20 cellular contexts compared by ENCODE assay signal in the genomic region with DNA sequence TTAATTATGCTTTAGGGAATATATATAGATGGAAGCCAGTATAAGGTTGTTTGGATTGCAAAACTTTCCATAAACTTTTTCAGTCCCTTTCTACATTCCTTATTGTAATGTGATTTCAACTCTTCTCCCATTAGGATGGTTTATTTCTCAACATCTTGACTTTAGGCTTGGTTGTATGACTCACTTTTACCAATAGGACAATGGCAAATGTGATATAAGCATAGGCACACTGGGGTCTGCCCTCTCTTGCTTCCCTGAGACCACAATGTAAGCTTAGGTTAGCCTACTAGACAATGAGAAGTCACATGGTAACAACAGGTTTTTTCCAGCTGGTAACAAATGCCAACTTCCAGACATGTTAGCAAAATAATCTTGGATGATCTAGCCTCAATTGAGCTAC.
"Had no signal": no experiment of that assay in that cellular context is flagged by ENCODE, and none has a peak within 500 bp of the region (broad histone marks: within the 10 kb centered on the region; RNA-seq: fewer than 3 reads in every experiment).

No MANE protein-coding gene starts in this region.

- H3K36me3 Mint-ChIP-seq: memory B cell; stimulated activated naive B cell treated with anti-CD40 and anti-IgM and Interleukin-4, amounts not matched to agents 10 μg/mL and 1 μg/mL and 100 μg/mL, for 72 hours had no signal

- H3K4me2 ChIP-seq: SK-N-SH had no signal

- H3K9me3 ChIP-seq: right atrium auricular region, SK-N-SH, tibial nerve had no signal

- H3K4me1 ChIP-seq: right atrium auricular region, tibial nerve had no signal

- H3K27ac Mint-ChIP-seq: activated B cell treated with CpG ODN at 0.5 μM for 24 hours; activated naive CD4-positive, alpha-beta T cell treated with anti-CD3 and anti-CD28 coated beads, Interleukin-2, amount 10 ng/mL, durations not matched to agents 7 days and 5 days; memory B cell; stimulated activated naive B cell treated with anti-CD40 and anti-IgM and Interleukin-4, amounts not matched to agents 10 μg/mL and 1 μg/mL and 100 μg/mL, for 72 hours; T-helper 1 cell treated with Interleukin-12 subunit alpha and Interleukin-12 subunit beta and Interleukin-4 antibody, amounts not matched to agents 30 μg/mL and 1 μg/mL, for 36 hours had no signal

- H3K4me3 Mint-ChIP-seq: activated B cell treated with CpG ODN at 0.5 μM for 24 hours; activated naive CD4-positive, alpha-beta T cell treated with anti-CD3 and anti-CD28 coated beads, Interleukin-2, amount 10 ng/mL, durations not matched to agents 7 days and 5 days; memory B cell; stimulated activated naive B cell treated with anti-CD40 and anti-IgM and Interleukin-4, amounts not matched to agents 10 μg/mL and 1 μg/mL and 100 μg/mL, for 72 hours; T-helper 1 cell treated with Interleukin-12 subunit alpha and Interleukin-12 subunit beta and Interleukin-4 antibody, amounts not matched to agents 30 μg/mL and 1 μg/mL, for 36 hours had no signal

- H3K36me3 ChIP-seq: right atrium auricular region, tibial nerve had no signal

- DNase-seq: activated B cell treated with CpG ODN at 0.5 μM for 24 hours; activated CD4-positive, alpha-beta T cell treated with anti-CD3 and anti-CD28 coated beads, Interleukin-2, amount 50 U/mL, for 1 hour; activated naive CD4-positive, alpha-beta T cell treated with anti-CD3 and anti-CD28 coated beads, Interleukin-2, amount 10 ng/mL, durations not matched to agents 7 days and 5 days; amniotic stem cell; caudate nucleus; foreskin melanocyte; kidney glomerular epithelial cell; left ventricle myocardium superior; nucleus accumbens; SK-N-SH; stimulated activated CD4-positive, alpha-beta T cell treated with anti-CD3 and anti-CD28 coated beads, Interleukin-15, amount 100 ng/mL, for 24 hours; stimulated activated CD4-positive, alpha-beta T cell treated with anti-CD3 and anti-CD28 coated beads, Interleukin-4, amount 100 ng/mL, for 1 hour; stimulated activated naive B cell treated with anti-CD40 and anti-IgM and Interleukin-4, amounts not matched to agents 10 μg/mL and 1 μg/mL and 100 μg/mL, for 72 hours; substantia nigra had no signal

- H3K9me3 Mint-ChIP-seq: activated B cell treated with CpG ODN at 0.5 μM for 24 hours; memory B cell; stimulated activated naive B cell treated with anti-CD40 and anti-IgM and Interleukin-4, amounts not matched to agents 10 μg/mL and 1 μg/mL and 100 μg/mL, for 72 hours had no signal

- H3K27ac ChIP-seq: right atrium auricular region, tibial nerve had no signal

- H3K4me3 ChIP-seq: right atrium auricular region, skin epidermis, tibial nerve had no signal

- ATAC-seq: left ventricle myocardium superior; natural killer cell treated with Interleukin-12 subunit alpha and Interleukin-12 subunit beta and Interleukin-15 and Interleukin-18, amount 100 ng/mL, for 72 hours; stimulated activated naive B cell treated with anti-CD40 and anti-IgM and Interleukin-4, amounts not matched to agents 10 μg/mL and 1 μg/mL and 100 μg/mL, for 72 hours had no signal

- H3K27me3 Mint-ChIP-seq: activated B cell treated with CpG ODN at 0.5 μM for 24 hours; activated naive CD4-positive, alpha-beta T cell treated with anti-CD3 and anti-CD28 coated beads, Interleukin-2, amount 10 ng/mL, durations not matched to agents 7 days and 5 days; memory B cell had no signal

- H3K4me1 Mint-ChIP-seq: activated B cell treated with CpG ODN at 0.5 μM for 24 hours had no signal

- H3K27me3 ChIP-seq: right atrium auricular region, tibial nerve had no signal
